Comparison of ENCODE assay signal across 18 cellular contexts in genomic region chr15:34600920-34601319, GRCh38. TPM values are rescaled to one million over a fixed set of nuclear protein-coding genes. Genes with fewer than 3 reads are reported as not detected.
DNase-seq lines count a peak whose midpoint lies in the region; ATAC-seq, FAIRE-seq and TF ChIP-seq lines count a peak whose summit lies in the region.
"Had no signal": no experiment of that assay in that cellular context is flagged by ENCODE, and none has a peak within 500 bp of the region (broad histone marks: within the 10 kb centered on the region; RNA-seq: fewer than 3 reads in every experiment).

No MANE protein-coding gene starts in this region.

- no peak overlapping the region for H3K9ac ChIP-seq in IMR-90 (ENCODE audit: low read depth, low read length)
- no peak overlapping the region for H3K9ac ChIP-seq in K562 (ENCODE audit: insufficient read depth in 1 of 2, low read depth in 2 of 2, low read length in 2 of 2)
- H3K9ac ChIP-seq: BLaER1 had no signal

- no peaks in the 10 kb centered on the region; the same call in 1 of the 2 replicates for H3K4me1 ChIP-seq in IMR-90 (ENCODE audit: control insufficient read depth, insufficient read depth, low read length)
- H3K4me1 ChIP-seq in K562 (replicated peaks in 1 of 2; ENCODE audit: control insufficient read depth in 2 of 2, insufficient read depth in 2 of 2, low read length in 2 of 2) = no peaks in the 10 kb centered on the region
- H3K4me1 ChIP-seq: BLaER1, HAP-1 had no signal

- H2AK5ac ChIP-seq in IMR-90 (ENCODE audit: low read depth, low read length) = no peak overlapping the region

- H2BK120ac ChIP-seq in IMR-90 (ENCODE audit: low read depth, low read length) = no peak overlapping the region

- H3K27ac ChIP-seq in IMR-90 (ENCODE audit: insufficient read depth, low read length) (no peak overlapping the region), K562 (ENCODE audit: extremely low read depth, low read depth, low read length) (no peak overlapping the region)
- H3K27ac ChIP-seq: BLaER1, C4-2B had no signal

- H3K36me3 ChIP-seq in IMR-90 (ENCODE audit: control insufficient read depth, insufficient read depth, low read length) (no peaks in the 10 kb centered on the region), K562 (ENCODE audit: control insufficient read depth, insufficient read depth, low read length) (no peaks in the 10 kb centered on the region)
- H3K36me3 ChIP-seq: BLaER1, HAP-1 had no signal

- no peak for TF ChIP-seq EP300 in K562 (IDR thresholded peaks at IDR 0.05; ENCODE audit: low read length)

- H3K4me2 ChIP-seq in IMR-90 (ENCODE audit: low read depth, low read length) = no peak overlapping the region
- no peak overlapping the region for H3K4me2 ChIP-seq in K562 (ENCODE audit: insufficient read depth, low read length)
- H3K4me2 ChIP-seq: BLaER1, GM23338 had no signal

- BruUV-seq in IMR-90 (replicated peaks; lab: Mats Ljungman, UMichigan) = no TSS peak
- no TSS peak for BruUV-seq in K562 (replicated peaks; lab: Mats Ljungman, UMichigan)

- no peak for TF ChIP-seq RAD21 in IMR-90 (IDR thresholded peaks at IDR 0.05; ENCODE audit: low read length)
- no peak for TF ChIP-seq RAD21 in K562 (CRISPR knock-in tag; conservative IDR thresholded peaks at IDR 0.05 in 1 of 2, IDR thresholded peaks at IDR 0.05 in 1 of 2)

- CTCF ChIA-PET in IMR-90 (lab: Yijun Ruan, JAX) (no interaction called here), K562 (lab: Yijun Ruan, JAX; ENCODE audit: low intra/inter-chr PET ratio) (no interaction called here)

- no peak overlapping the region for H3K4ac ChIP-seq in IMR-90 (ENCODE audit: low read depth, low read length)

- no peaks in the 10 kb centered on the region for H3K79me1 ChIP-seq in IMR-90 (ENCODE audit: low read depth in 1 of 2, low read length in 2 of 2)

- no peak overlapping the region for H4K91ac ChIP-seq in IMR-90 (ENCODE audit: insufficient read depth, low read depth, low read length)

- H2BK5ac ChIP-seq in IMR-90 (ENCODE audit: low read depth, low read length, poor library complexity, severe bottlenecking) = no peak overlapping the region

- no peak overlapping the region for H2BK15ac ChIP-seq in IMR-90 (ENCODE audit: low read depth, low read length)

- H2AFZ ChIP-seq in IMR-90 (replicated peaks; ENCODE audit: low read length, poor library complexity) = no peak overlapping the region
- H2AFZ ChIP-seq in K562 (ENCODE audit: low read depth, low read length) = no peak overlapping the region
- H2AFZ ChIP-seq: GM23338 had no signal

- intact Hi-C loops in IMR-90 (cut with micrococcal nuclease) = no loop called here
- intact Hi-C loops in K562 (cut with micrococcal nuclease) = no loop called here

- no peak overlapping the region for H3K14ac ChIP-seq in IMR-90 (replicated peaks; ENCODE audit: low read depth, low read length)

- no peak overlapping the region for H4K8ac ChIP-seq in IMR-90 (ENCODE audit: low read depth in 2 of 2, low read length in 2 of 2)

- no peak overlapping the region for H3K4me3 ChIP-seq in IMR-90 (ENCODE audit: insufficient read depth, low read depth, low read length)
- H3K4me3 ChIP-seq in K562 = no peak overlapping the region
- H3K4me3 ChIP-seq: BLaER1, GM23338, HAP-1 had no signal

- H3K27me3 ChIP-seq in IMR-90 (ENCODE audit: control insufficient read depth, insufficient read depth, low read length) = peaks cover 12% of the 10 kb centered on the region
- no peaks in the 10 kb centered on the region for H3K27me3 ChIP-seq in K562 (ENCODE audit: control insufficient read depth in 2 of 2, insufficient read depth in 2 of 2, low read length in 2 of 2)
- H3K27me3 ChIP-seq: BLaER1 had no signal

- no peak overlapping the region for H3K23ac ChIP-seq in IMR-90 (ENCODE audit: low read depth, low read length)

- H3K9me1 ChIP-seq in IMR-90 (ENCODE audit: insufficient read depth, low read length) (peaks cover 2% of the 10 kb centered on the region; the same call in 1 of the 2 replicates), K562 (ENCODE audit: control insufficient read depth, insufficient read depth, low read length) (no peaks in the 10 kb centered on the region)

- no peaks in the 10 kb centered on the region for H3K79me2 ChIP-seq in K562 (ENCODE audit: control insufficient read depth, insufficient read depth, low read length)

- no peak for FAIRE-seq in K562 (lab: Jason Lieb, UNC)
- no peak for FAIRE-seq in GM12891 (lab: Jason Lieb, UNC)
- FAIRE-seq: G401.6, GM19239, H54 had no signal

- dilution Hi-C loops in IMR-90 (cut with HindIII; ENCODE audit: low sequenced_read_pairs, unreplicated experiment) = no loop called here

- TF ChIP-seq POLR2A in IMR-90 (IDR thresholded peaks at IDR 0.05; ENCODE audit: low read depth, low read length) (no peak), K562 (conservative IDR thresholded peaks at IDR 0.05) (no peak), GM12891 (IDR thresholded peaks at IDR 0.05; ENCODE audit: low read depth, low read length) (no peak)

- H2BK20ac ChIP-seq in IMR-90 (ENCODE audit: low read depth, low read length) = no peak overlapping the region

- POLR2A ChIA-PET in IMR-90 (lab: Charles Lee; ENCODE audit: unreplicated experiment) (no interaction called here), K562 (lab: Yijun Ruan, JAX) (interaction anchor here (0.6 kb wide), 1 partner anchor 9 kb away, joined by 3 read pairs; no protein-coding TSS in a partner anchor)

- TF ChIP-seq CTCF in IMR-90 (conservative IDR thresholded peaks at IDR 0.05; ENCODE audit: low read depth, low read length) = no peak
- TF ChIP-seq CTCF in K562 (IDR thresholded peaks at IDR 0.05 in 2 of 3, conservative IDR thresholded peaks at IDR 0.05 in 1 of 3; ENCODE audit: insufficient read depth in 2 of 3, low read depth in 1 of 3, low read length in 3 of 3) = no peak

- H4K5ac ChIP-seq in IMR-90 (ENCODE audit: low read depth, low read length) = no peak overlapping the region

- no peak overlapping the region for H2AK9ac ChIP-seq in IMR-90 (replicated peaks; ENCODE audit: low read depth, low read length, poor library complexity)

- ATAC-seq in IMR-90 (ENCODE audit: low read depth) = no peak
- no peak for ATAC-seq in K562
- ATAC-seq: GM23338 had no signal

- H3K18ac ChIP-seq in IMR-90 (ENCODE audit: low read depth, low read length) = no peak overlapping the region

- DNase-seq in D341Med (ENCODE audit: low spot score) = peak; percentile 33
- no peak for DNase-seq in IMR-90
- DNase-seq in K562 (ENCODE audit: extremely low read depth in 1 of 4, low spot score in 3 of 4) = no peak
- no peak for DNase-seq in T1000 (lab: John Stamatoyannopoulos, UW)
- DNase-seq in epidermal melanocyte (ENCODE audit: insufficient read length, low spot score) = no peak
- no peak for DNase-seq in GM12891 (ENCODE audit: insufficient read length, low spot score)
- DNase-seq: CD4-positive, alpha-beta T cell; CD8-positive, alpha-beta memory T cell; DMS153; DND-41; HFFc6 had no signal

- H3K56ac ChIP-seq in IMR-90 (ENCODE audit: extremely low read depth, insufficient read depth, low read length) = no peak overlapping the region

- H4K20me1 ChIP-seq in IMR-90 (ENCODE audit: insufficient read depth, low read length) = no peaks in the 10 kb centered on the region
- H4K20me1 ChIP-seq in K562 (replicated peaks; ENCODE audit: control insufficient read depth, insufficient read depth, low read length) = no peaks in the 10 kb centered on the region
- H4K20me1 ChIP-seq: BLaER1 had no signal

- H3K9me3 ChIP-seq in IMR-90 (ENCODE audit: control insufficient read depth, insufficient read depth, low read length) (no peaks in the 10 kb centered on the region; the same call in 1 of the 2 replicates), K562 (replicated peaks; ENCODE audit: control insufficient read depth, insufficient read depth, low read depth, low read length) (no peaks in the 10 kb centered on the region)
- H3K9me3 ChIP-seq: BLaER1, HAP-1 had no signal

- in situ Hi-C loops in IMR-90 (cut with MboI; ENCODE audit: low sequenced_read_pairs) = no loop called here
- in situ Hi-C loops in K562 (cut with MboI) = no loop called here

TF ChIP-seq in IMR-90, 13 proteins besides CTCF, POLR2A, EP300 and RAD21 (continues in another document):
- TF ChIP-seq MAZ (IDR thresholded peaks at IDR 0.05; ENCODE audit: borderline replicate concordance, low read depth, low read length) (no peak), MAFK (IDR thresholded peaks at IDR 0.05; ENCODE audit: low read depth, low read length) (peak; percentile 82)

TF ChIP-seq in K562, 482 proteins besides CTCF, POLR2A, EP300 and RAD21 (continues in another document):
- peak; percentile 69 for TF ChIP-seq MAFF (IDR thresholded peaks at IDR 0.05; ENCODE audit: low read length)
- TF ChIP-seq MAFK (IDR thresholded peaks at IDR 0.05; ENCODE audit: low read length) = peak; percentile 64
- TF ChIP-seq C11orf30 (IDR thresholded peaks at IDR 0.05; ENCODE audit: low read depth) = peak; percentile 67
- no peak for TF ChIP-seq THRAP3 (IDR thresholded peaks at IDR 0.05; ENCODE audit: borderline replicate concordance)

TF ChIP-seq in GM12891, 5 proteins besides CTCF, POLR2A, EP300 and RAD21 (continues in another document):
- no peak for TF ChIP-seq POU2F2 (IDR thresholded peaks at IDR 0.05; ENCODE audit: low read depth, low read length)
- TF ChIP-seq SPI1 (IDR thresholded peaks at IDR 0.05; ENCODE audit: low read depth, low read length) = no peak
- TF ChIP-seq TAF1 (IDR thresholded peaks at IDR 0.05; ENCODE audit: low read depth, low read length) = no peak
- no peak for TF ChIP-seq PAX5 (IDR thresholded peaks at IDR 0.05; ENCODE audit: insufficient read depth, low read length, severe bottlenecking)

RNA-seq across cellular contexts. Expression of gene GOLGA8B, which starts 17.5 kb away (rescaled TPM):
- total RNA-seq in IMR-90 (2012; rRNA removed) (6.4 and 7.7 TPM in 2 replicates), K562 (2014; rRNA removed) (42.7 and 54.1 TPM in 2 replicates), K562 (2014; rRNA removed; fragmentation: Illumina TruSeq; extraction: Trizol) (45.5 and 53.2 TPM in 2 replicates), K562 (2015; rRNA removed; fragmentation: Illumina TruSeq; extraction: Trizol) (33.8 TPM in 2 replicates), K562 (2021) (65.3 and 79.5 TPM in 2 replicates)
- polyA plus RNA-seq in IMR-90 (2012; rRNA removed) (27.1 and 31.6 TPM in 2 replicates), K562 (2011; rRNA removed) (120 and 133 TPM in 2 replicates), K562 (2014; fragmentation: Illumina TruSeq; extraction: Trizol) (63.1 and 84.4 TPM in 2 replicates), K562 (2014; fragmentation: Nextera tagmentation; extraction: Ambion mirVana) (10 to 100 TPM in 1 of 2 experiments, 1 to 10 TPM in 1; 7.9 to 10.2 TPM), K562 (2014; rRNA removed) (166 and 236 TPM in 2 replicates)
- 2.9 and 3.4 TPM in 2 replicates for polyA plus RNA-seq in IMR-90 (2012; cell fraction: cytosol; rRNA removed)
- polyA plus RNA-seq in IMR-90 (2012; cell fraction: nucleus; rRNA removed; ENCODE audit: low replicate concordance) = 293 and 552 TPM in 2 replicates
- 390 and 496 TPM in 2 replicates for total RNA-seq in K562 (2011; cell fraction: chromatin; rRNA removed; ENCODE audit: low replicate concordance)
- total RNA-seq in K562 (2011; cell fraction: nucleolus; rRNA removed) = 104 and 126 TPM in 2 replicates
- 172 and 193 TPM in 2 replicates for total RNA-seq in K562 (2011; cell fraction: nucleoplasm; rRNA removed)
- 20.2 and 43.3 TPM in 2 replicates for polyA plus RNA-seq in K562 (2011; cell fraction: cytosol; rRNA removed)
- polyA plus RNA-seq in K562 (2011; cell fraction: nucleus; rRNA removed) = 403 and 445 TPM in 2 replicates
- 46.7 and 119 TPM in 2 replicates for polyA plus RNA-seq in K562 (2012)
- polyA minus RNA-seq in K562 (2011; rRNA and poly(A)+ RNA removed) = 15.1 and 27.9 TPM in 2 replicates
- polyA minus RNA-seq in K562 (2011; cell fraction: cytosol; rRNA and poly(A)+ RNA removed) = 7.1 and 13.0 TPM in 2 replicates
- 54.5 and 77.9 TPM in 2 replicates for polyA minus RNA-seq in K562 (2011; cell fraction: nucleus; rRNA and poly(A)+ RNA removed)
- 132 TPM for polyA plus RNA-seq in GM12891 (2012; ENCODE audit: low read depth, missing spikeins)
